1 cellular context compared by ENCODE assay signal in the genomic region with DNA sequence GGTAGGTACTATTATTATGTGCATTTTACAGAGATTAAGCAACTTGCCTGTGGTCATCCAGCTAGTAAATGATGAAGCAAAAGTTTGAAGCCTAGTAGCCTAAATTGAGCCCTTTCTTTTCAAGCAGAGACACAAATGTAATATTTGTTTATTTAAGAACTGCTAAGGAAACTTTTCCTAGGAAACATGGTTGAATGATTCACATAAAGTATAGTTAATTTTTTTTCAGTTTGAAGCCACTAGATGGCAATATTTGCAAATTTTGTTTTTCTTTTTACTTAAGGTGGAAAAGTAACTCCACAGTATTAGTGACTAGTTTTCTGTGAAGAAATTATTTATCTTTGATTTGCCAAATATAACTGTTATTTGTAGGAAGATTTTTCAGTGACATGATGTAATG.
TF ChIP-seq lines count a peak whose summit lies in the region.

No MANE protein-coding gene starts in this region.

TF ChIP-seq in K562, 482 proteins besides CTCF, POLR2A, EP300 and RAD21 (continued from another document):
- TF ChIP-seq, protein P1, sequence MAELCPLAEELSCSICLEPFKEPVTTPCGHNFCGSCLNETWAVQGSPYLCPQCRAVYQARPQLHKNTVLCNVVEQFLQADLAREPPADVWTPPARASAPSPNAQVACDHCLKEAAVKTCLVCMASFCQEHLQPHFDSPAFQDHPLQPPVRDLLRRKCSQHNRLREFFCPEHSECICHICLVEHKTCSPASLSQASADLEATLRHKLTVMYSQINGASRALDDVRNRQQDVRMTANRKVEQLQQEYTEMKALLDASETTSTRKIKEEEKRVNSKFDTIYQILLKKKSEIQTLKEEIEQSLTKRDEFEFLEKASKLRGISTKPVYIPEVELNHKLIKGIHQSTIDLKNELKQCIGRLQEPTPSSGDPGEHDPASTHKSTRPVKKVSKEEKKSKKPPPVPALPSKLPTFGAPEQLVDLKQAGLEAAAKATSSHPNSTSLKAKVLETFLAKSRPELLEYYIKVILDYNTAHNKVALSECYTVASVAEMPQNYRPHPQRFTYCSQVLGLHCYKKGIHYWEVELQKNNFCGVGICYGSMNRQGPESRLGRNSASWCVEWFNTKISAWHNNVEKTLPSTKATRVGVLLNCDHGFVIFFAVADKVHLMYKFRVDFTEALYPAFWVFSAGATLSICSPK (IDR thresholded peaks at IDR 0.05; ENCODE audit: borderline replicate concordance), result no peak
- no peak for TF ChIP-seq TCF7L2 (IDR thresholded peaks at IDR 0.05; ENCODE audit: low read depth, low read length)
- TF ChIP-seq, protein P2, sequence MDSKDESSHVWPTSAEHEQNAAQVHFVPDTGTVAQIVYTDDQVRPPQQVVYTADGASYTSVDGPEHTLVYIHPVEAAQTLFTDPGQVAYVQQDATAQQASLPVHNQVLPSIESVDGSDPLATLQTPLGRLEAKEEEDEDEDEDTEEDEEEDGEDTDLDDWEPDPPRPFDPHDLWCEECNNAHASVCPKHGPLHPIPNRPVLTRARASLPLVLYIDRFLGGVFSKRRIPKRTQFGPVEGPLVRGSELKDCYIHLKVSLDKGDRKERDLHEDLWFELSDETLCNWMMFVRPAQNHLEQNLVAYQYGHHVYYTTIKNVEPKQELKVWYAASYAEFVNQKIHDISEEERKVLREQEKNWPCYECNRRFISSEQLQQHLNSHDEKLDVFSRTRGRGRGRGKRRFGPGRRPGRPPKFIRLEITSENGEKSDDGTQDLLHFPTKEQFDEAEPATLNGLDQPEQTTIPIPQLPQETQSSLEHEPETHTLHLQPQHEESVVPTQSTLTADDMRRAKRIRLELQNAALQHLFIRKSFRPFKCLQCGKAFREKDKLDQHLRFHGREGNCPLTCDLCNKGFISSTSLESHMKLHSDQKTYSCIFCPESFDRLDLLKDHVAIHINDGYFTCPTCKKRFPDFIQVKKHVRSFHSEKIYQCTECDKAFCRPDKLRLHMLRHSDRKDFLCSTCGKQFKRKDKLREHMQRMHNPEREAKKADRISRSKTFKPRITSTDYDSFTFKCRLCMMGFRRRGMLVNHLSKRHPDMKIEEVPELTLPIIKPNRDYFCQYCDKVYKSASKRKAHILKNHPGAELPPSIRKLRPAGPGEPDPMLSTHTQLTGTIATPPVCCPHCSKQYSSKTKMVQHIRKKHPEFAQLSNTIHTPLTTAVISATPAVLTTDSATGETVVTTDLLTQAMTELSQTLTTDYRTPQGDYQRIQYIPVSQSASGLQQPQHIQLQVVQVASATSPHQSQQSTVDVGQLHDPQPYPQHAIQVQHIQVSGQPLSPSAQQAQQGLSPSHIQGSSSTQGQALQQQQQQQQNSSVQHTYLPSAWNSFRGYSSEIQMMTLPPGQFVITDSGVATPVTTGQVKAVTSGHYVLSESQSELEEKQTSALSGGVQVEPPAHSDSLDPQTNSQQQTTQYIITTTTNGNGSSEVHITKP (IDR thresholded peaks at IDR 0.05; ENCODE audit: partially characterized antibody), result no peak
TF ChIP-seq in K562: peak in this region for 2.
